Comparison of ENCODE assay signal across 24 cellular contexts in the genomic region with DNA sequence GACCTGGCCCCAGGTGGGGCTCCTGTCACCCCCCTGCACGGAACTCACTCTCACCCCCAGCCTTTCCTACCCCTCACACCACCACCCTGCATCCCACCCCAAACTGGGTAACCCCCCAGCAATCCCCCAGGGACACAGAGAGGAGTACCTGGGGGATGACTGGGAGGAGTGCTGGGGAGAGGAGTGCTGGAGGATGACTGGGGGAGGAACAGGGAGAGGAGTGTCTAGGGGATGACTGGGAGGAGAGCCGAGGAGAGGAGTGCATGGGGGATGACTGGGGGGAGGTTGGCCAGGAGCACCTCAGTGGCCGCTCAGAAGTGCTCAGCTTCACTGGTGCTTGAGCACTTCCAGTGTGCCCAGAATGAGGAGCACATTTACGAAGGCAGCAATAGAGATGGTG. TPM values are rescaled to one million over a fixed set of nuclear protein-coding genes. Genes with fewer than 3 reads are reported as not detected.
DNase-seq lines count a peak whose midpoint lies in the region; ATAC-seq, FAIRE-seq and TF ChIP-seq lines count a peak whose summit lies in the region.
"Had no signal": no experiment of that assay in that cellular context is flagged by ENCODE, and none has a peak within 500 bp of the region (broad histone marks: within the 10 kb centered on the region; RNA-seq: fewer than 3 reads in every experiment).

No MANE protein-coding gene starts in this region.

- H3K79me2 ChIP-seq in K562 (ENCODE audit: control insufficient read depth, insufficient read depth, low read length) (no peaks in the 10 kb centered on the region), neural progenitor cell (ENCODE audit: low read depth) (no peaks in the 10 kb centered on the region)

- H3K4me2 ChIP-seq in BLaER1 treated with 17β-estradiol and CSF1 and Interleukin-3, amounts not matched to agents 10 nM and 100 nM, result peak overlapping the region in 8 of 11 experiments; percentile 0 to 92 (median 46); a peak in 10 of 22 replicates
- H3K4me2 ChIP-seq in K562 (ENCODE audit: insufficient read depth, low read length) (no peak overlapping the region), neural progenitor cell (no peak overlapping the region)

- no peak for TF ChIP-seq EP300 in K562 (IDR thresholded peaks at IDR 0.05; ENCODE audit: low read length)

- H3K4me1 ChIP-seq in BLaER1 treated with 17β-estradiol and CSF1 and Interleukin-3, amounts not matched to agents 10 nM and 100 nM, result peaks cover 48 to 83% (median 76%) of the 10 kb centered on the region in 10 experiments
- H3K4me1 ChIP-seq in K562 (replicated peaks in 1 of 2; ENCODE audit: control insufficient read depth in 2 of 2, insufficient read depth in 2 of 2, low read length in 2 of 2), result peaks cover 0 to 23% of the 10 kb centered on the region in 2 experiments; a peak in 2 of 5 replicates
- H3K4me1 ChIP-seq in neural progenitor cell, result peaks cover 5% of the 10 kb centered on the region

- CTCF ChIA-PET in K562 (lab: Yijun Ruan, JAX; ENCODE audit: low intra/inter-chr PET ratio), result no interaction called here

- FAIRE-seq in K562 (lab: Jason Lieb, UNC), result no peak
- FAIRE-seq: GM19239, H1 had no signal

- no peaks in the 10 kb centered on the region for H3K9me1 ChIP-seq in K562 (ENCODE audit: control insufficient read depth, insufficient read depth, low read length)

- no peaks in the 10 kb centered on the region for H3K27me3 Mint-ChIP-seq in T-helper 1 cell treated with Interleukin-12 subunit alpha and Interleukin-12 subunit beta and Interleukin-4 antibody, amounts not matched to agents 30 μg/mL and 1 μg/mL, for 36 hours (ENCODE audit: low read depth)
- peaks cover 13% of the 10 kb centered on the region for H3K27me3 Mint-ChIP-seq in neural progenitor cell (ENCODE audit: insufficient read depth, low read depth)

- 3% methylated on average over 4 of the region's 4 CpGs for WGBS in K562 (ENCODE audit: insufficient coverage, low coverage, missing lambda C conversion rate)

- no TSS peak for BruUV-seq in K562 (replicated peaks; lab: Mats Ljungman, UMichigan)

- DNase-seq in T-helper 1 cell (no peak), K562 (ENCODE audit: extremely low read depth in 1 of 4, low spot score in 3 of 4) (no peak), neural progenitor cell (ENCODE audit: low spot score) (no peak), NCI-H2081 (lab: John Stamatoyannopoulos, UW) (no peak), NCI-H524 (lab: John Stamatoyannopoulos, UW) (no peak), KBM-7 (no peak)
- DNase-seq: ACHN, DMS53, GDM1, IMR-90, Karpas-422, MV-4-11, NCI-H1105 treated with DMSO at 0.1 percent for 48 hours, NCI-H2029 treated with DMSO at 0.1 percent for 48 hours, NCI-H526, PC-3, SHP77 treated with DMSO at 0.1 percent for 48 hours had no signal

- H3K27ac Mint-ChIP-seq in T-helper 1 cell treated with Interleukin-12 subunit alpha and Interleukin-12 subunit beta and Interleukin-4 antibody, amounts not matched to agents 30 μg/mL and 1 μg/mL, for 36 hours, result peak overlapping the region; percentile 20
- peak overlapping the region; percentile 67 for H3K27ac Mint-ChIP-seq in neural progenitor cell

- POLR2A ChIA-PET in K562 (lab: Yijun Ruan, JAX), result no interaction called here

- no peak overlapping the region for H3K4me3 Mint-ChIP-seq in T-helper 1 cell treated with Interleukin-12 subunit alpha and Interleukin-12 subunit beta and Interleukin-4 antibody, amounts not matched to agents 30 μg/mL and 1 μg/mL, for 36 hours
- no peak overlapping the region for H3K4me3 Mint-ChIP-seq in neural progenitor cell
- H3K4me3 Mint-ChIP-seq: CD14-positive monocyte had no signal

- intact Hi-C loops in K562 (cut with micrococcal nuclease), result no loop called here

- H2AFZ ChIP-seq in K562 (ENCODE audit: low read depth, low read length), result no peak overlapping the region
- no peak overlapping the region for H2AFZ ChIP-seq in neural progenitor cell (replicated peaks)

- no peak for TF ChIP-seq CTCF in K562 (IDR thresholded peaks at IDR 0.05 in 2 of 3, conservative IDR thresholded peaks at IDR 0.05 in 1 of 3; ENCODE audit: insufficient read depth in 2 of 3, low read depth in 1 of 3, low read length in 3 of 3)
- no peak for TF ChIP-seq CTCF in neural progenitor cell (IDR thresholded peaks at IDR 0.05)

- H3K27me3 ChIP-seq in BLaER1 treated with 17β-estradiol and CSF1 and Interleukin-3, amounts not matched to agents 10 nM and 100 nM, result peaks cover 0 to 15% (median 0%) of the 10 kb centered on the region in 11 experiments; a peak in 1 of 22 replicates
- H3K27me3 ChIP-seq in K562 (ENCODE audit: control insufficient read depth in 2 of 2, insufficient read depth in 2 of 2, low read length in 2 of 2) (peaks cover 39 to 93% of the 10 kb centered on the region in 2 experiments), neural progenitor cell (peaks cover under 1% of the 10 kb centered on the region)

- no peaks in the 10 kb centered on the region for H3F3A ChIP-seq in neural progenitor cell (ENCODE audit: low read depth)

- peaks cover 1% of the 10 kb centered on the region for H3K4me1 Mint-ChIP-seq in T-helper 1 cell treated with Interleukin-12 subunit alpha and Interleukin-12 subunit beta and Interleukin-4 antibody, amounts not matched to agents 30 μg/mL and 1 μg/mL, for 36 hours (ENCODE audit: low read depth)
- peaks cover 56% of the 10 kb centered on the region for H3K4me1 Mint-ChIP-seq in neural progenitor cell

- no peaks in the 10 kb centered on the region for H3K36me3 Mint-ChIP-seq in T-helper 1 cell treated with Interleukin-12 subunit alpha and Interleukin-12 subunit beta and Interleukin-4 antibody, amounts not matched to agents 30 μg/mL and 1 μg/mL, for 36 hours (ENCODE audit: low read depth)
- H3K36me3 Mint-ChIP-seq in neural progenitor cell, result no peaks in the 10 kb centered on the region
- H3K36me3 Mint-ChIP-seq: CD14-positive monocyte had no signal

- peak overlapping the region in 1 of 11 experiments; percentile 27; a peak in 1 of 22 replicates for H3K9ac ChIP-seq in BLaER1 treated with 17β-estradiol and CSF1 and Interleukin-3, amounts not matched to agents 10 nM and 100 nM
- no peak overlapping the region for H3K9ac ChIP-seq in K562 (ENCODE audit: insufficient read depth in 1 of 2, low read depth in 2 of 2, low read length in 2 of 2)
- H3K9ac ChIP-seq in neural progenitor cell, result no peak overlapping the region

- H3K27ac ChIP-seq in BLaER1 treated with 17β-estradiol and CSF1 and Interleukin-3, amounts not matched to agents 10 nM and 100 nM, result no peak overlapping the region
- H3K27ac ChIP-seq in K562 (ENCODE audit: extremely low read depth, low read depth, low read length), result no peak overlapping the region
- H3K27ac ChIP-seq in neural progenitor cell, result no peak overlapping the region
- H3K27ac ChIP-seq: 22Rv1, SK-N-MC had no signal

- peaks cover 0 to 7% (median 0%) of the 10 kb centered on the region in 11 experiments; a peak in 3 of 22 replicates for H3K9me3 ChIP-seq in BLaER1 treated with 17β-estradiol and CSF1 and Interleukin-3, amounts not matched to agents 10 nM and 100 nM (replicated peaks in 1 of 11)
- H3K9me3 ChIP-seq in K562 (replicated peaks; ENCODE audit: control insufficient read depth, insufficient read depth, low read depth, low read length), result no peaks in the 10 kb centered on the region
- H3K9me3 ChIP-seq in neural progenitor cell (ENCODE audit: low read depth), result no peaks in the 10 kb centered on the region

- in situ Hi-C loops in K562 (cut with MboI) (no loop called here), KBM-7 (cut with MboI; ENCODE audit: low pct_unique_long_range_greater_than_20kb, low sequenced_read_pairs) (no loop called here)

- no peak for TF ChIP-seq RAD21 in K562 (CRISPR knock-in tag; conservative IDR thresholded peaks at IDR 0.05 in 1 of 2, IDR thresholded peaks at IDR 0.05 in 1 of 2)

- no peaks in the 10 kb centered on the region for H3K9me3 Mint-ChIP-seq in T-helper 1 cell treated with Interleukin-12 subunit alpha and Interleukin-12 subunit beta and Interleukin-4 antibody, amounts not matched to agents 30 μg/mL and 1 μg/mL, for 36 hours
- H3K9me3 Mint-ChIP-seq in neural progenitor cell, result no peaks in the 10 kb centered on the region
- H3K9me3 Mint-ChIP-seq: CD14-positive monocyte had no signal

- no peak overlapping the region for H3K4me3 ChIP-seq in BLaER1 treated with 17β-estradiol and CSF1 and Interleukin-3, amounts not matched to agents 10 nM and 100 nM
- H3K4me3 ChIP-seq in K562 (no peak overlapping the region), neural progenitor cell (no peak overlapping the region)
- H3K4me3 ChIP-seq: SK-N-MC had no signal

- TF ChIP-seq POLR2A in K562 (conservative IDR thresholded peaks at IDR 0.05), result no peak

- no peaks in the 10 kb centered on the region for H3K36me3 ChIP-seq in BLaER1 treated with 17β-estradiol and CSF1 and Interleukin-3, amounts not matched to agents 10 nM and 100 nM
- H3K36me3 ChIP-seq in K562 (ENCODE audit: control insufficient read depth, insufficient read depth, low read length), result no peaks in the 10 kb centered on the region
- H3K36me3 ChIP-seq in neural progenitor cell, result no peaks in the 10 kb centered on the region

- peaks cover 0 to 39% (median 0%) of the 10 kb centered on the region in 11 experiments; a peak in 3 of 22 replicates for H4K20me1 ChIP-seq in BLaER1 treated with 17β-estradiol and CSF1 and Interleukin-3, amounts not matched to agents 10 nM and 100 nM
- H4K20me1 ChIP-seq in K562 (replicated peaks; ENCODE audit: control insufficient read depth, insufficient read depth, low read length) (peaks cover 11% of the 10 kb centered on the region; the same call in 1 of the 2 replicates), neural progenitor cell (ENCODE audit: low read depth) (no peaks in the 10 kb centered on the region)

- ATAC-seq in K562, result no peak
- ATAC-seq: PC-3 had no signal

TF ChIP-seq in K562, 482 proteins besides CTCF, POLR2A, EP300 and RAD21 (continues in another document):
- no peak for TF ChIP-seq TAF9B (IDR thresholded peaks at IDR 0.05; ENCODE audit: partially characterized antibody)

RNA-seq across cellular contexts. Expression of a gene that starts 59.1 kb away (rescaled TPM):
- total RNA-seq in K562 (2011; cell fraction: chromatin; rRNA removed; ENCODE audit: low replicate concordance), result 13.8 and 14.0 TPM in 2 replicates
- total RNA-seq in K562 (2011; cell fraction: nucleolus; rRNA removed), result 5.0 and 7.2 TPM in 2 replicates
- 3.4 and 5.4 TPM in 2 replicates for total RNA-seq in K562 (2011; cell fraction: nucleoplasm; rRNA removed)
- total RNA-seq in K562 (2014; rRNA removed), result 0.33 and 0.45 TPM in 2 replicates
- total RNA-seq in K562 (2014; rRNA removed; fragmentation: Illumina TruSeq; extraction: Trizol), result 0.80 and 1.8 TPM in 2 replicates
- 0.98 TPM in 1 of 2 replicates, not detected in the other for total RNA-seq in K562 (2015; rRNA removed; fragmentation: Illumina TruSeq; extraction: Trizol)
- total RNA-seq in K562 (2021), result 4.3 TPM in 2 replicates
- polyA plus RNA-seq in K562 (2011; rRNA removed), result 1.3 and 2.7 TPM in 2 replicates
- polyA plus RNA-seq in K562 (2011; cell fraction: cytosol; rRNA removed), result 0.04 and 0.25 TPM in 2 replicates
- polyA plus RNA-seq in K562 (2011; cell fraction: nucleus; rRNA removed), result 2.4 and 2.5 TPM in 2 replicates
- polyA plus RNA-seq in K562 (2012), result 0.03 and 0.97 TPM in 2 replicates
- polyA plus RNA-seq in K562 (2014; fragmentation: Illumina TruSeq; extraction: Trizol), result 1.5 and 1.8 TPM in 2 replicates
- not detected for polyA plus RNA-seq in K562 (2014; fragmentation: Nextera tagmentation; extraction: Ambion mirVana)
- polyA plus RNA-seq in K562 (2014; rRNA removed), result 0.66 and 1.8 TPM in 2 replicates
- 2.2 TPM in 1 of 2 replicates, not detected in the other for polyA minus RNA-seq in K562 (2011; rRNA and poly(A)+ RNA removed)
- 1.3 and 11.5 TPM in 2 replicates for polyA minus RNA-seq in K562 (2011; cell fraction: cytosol; rRNA and poly(A)+ RNA removed)
- polyA minus RNA-seq in K562 (2011; cell fraction: nucleus; rRNA and poly(A)+ RNA removed), result 2.2 and 3.3 TPM in 2 replicates
- 0.37 and 0.65 TPM in 2 replicates for total RNA-seq in neural progenitor cell (ENCODE audit: low replicate concordance)

Comparison
In these comparisons a context has a peak if more than half of its experiments do, and no peak if none do; other contexts are left out.
1. H3K4me2 ChIP-seq: peak in BLaER1 treated with 17β-estradiol and CSF1 and Interleukin-3, amounts not matched to agents 10 nM and 100 nM (8 of 11); none in K562 (single experiment) and neural progenitor cell (single experiment).